Comparison of ENCODE assay signal across 8 cellular contexts in the genomic region with DNA sequence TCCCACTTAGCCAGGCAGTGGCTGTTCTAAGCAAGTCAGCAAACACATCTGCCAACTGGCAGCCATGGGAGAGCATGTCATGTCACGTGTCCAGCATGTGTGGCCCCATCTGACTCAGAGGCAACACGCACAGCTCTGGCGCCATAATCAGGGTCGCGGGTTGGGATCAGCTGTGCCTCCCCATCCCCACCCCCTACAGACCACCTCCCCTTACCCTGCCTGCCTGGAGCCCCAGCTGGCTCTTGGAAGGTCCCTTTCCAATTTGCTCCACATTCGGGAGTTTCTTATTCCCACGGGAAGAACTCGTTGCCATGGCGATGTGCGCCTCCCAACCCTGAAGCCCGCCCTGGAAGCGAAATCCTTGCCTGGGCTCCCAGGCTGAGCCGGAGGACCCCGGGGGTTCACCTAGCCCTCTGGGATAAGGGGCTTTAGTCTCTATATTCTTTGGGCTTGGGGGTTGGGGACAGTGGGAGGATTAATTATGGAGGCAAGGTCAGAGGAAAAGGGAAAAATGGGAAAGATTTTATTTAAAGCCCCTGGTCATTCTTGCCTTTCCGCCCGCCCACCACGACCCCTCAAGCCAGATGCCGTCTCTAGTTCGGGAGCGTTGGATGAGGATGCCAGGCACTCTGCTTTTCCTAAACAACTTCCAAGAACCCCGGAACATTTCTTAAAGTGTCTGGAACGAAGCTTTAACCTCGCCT.
DNase-seq lines count a peak whose midpoint lies in the region; ATAC-seq and TF ChIP-seq lines count a peak whose summit lies in the region.

No MANE protein-coding gene starts in this region.

- peak; percentile 51 to 74 for ATAC-seq in upper lobe of left lung (ENCODE audit: low FRiP score in 2 of 2)
- ATAC-seq in GM18498 (IDR thresholded peaks at IDR 0.05; ENCODE audit: unreplicated experiment): no peak
- ATAC-seq in HG03354 (IDR thresholded peaks at IDR 0.05; ENCODE audit: poor library complexity, severe bottlenecking, unreplicated experiment): no peak

- TF ChIP-seq CTCF in GM12875 (IDR thresholded peaks at IDR 0.05; ENCODE audit: borderline replicate concordance, insufficient read depth, low read depth, low read length) (no peak), upper lobe of left lung (IDR thresholded peaks at IDR 0.05) (no peak)

- DNase-seq in AG08396 (ENCODE audit: low spot score): peak; percentile 86
- DNase-seq in SK-N-MC (ENCODE audit: low read depth, low spot score): no peak
- peak; percentile 46 to 62 for DNase-seq in upper lobe of left lung

- H3K9me3 ChIP-seq in SK-N-MC (ENCODE audit: low read depth, low read length) (no peaks in the 10 kb centered on the region), esophagus (ENCODE audit: control insufficient read depth in 2 of 2, insufficient read depth in 1 of 2, low read depth in 1 of 2, low read length in 1 of 2) (peaks cover 0 to 5% of the 10 kb centered on the region in 2 donors), mononuclear cell (ENCODE audit: low read depth, low read length) (no peaks in the 10 kb centered on the region), upper lobe of left lung (no peaks in the 10 kb centered on the region)

- no peak for TF ChIP-seq POLR2A in upper lobe of left lung (IDR thresholded peaks at IDR 0.05)

- no peaks in the 10 kb centered on the region for H3K27me3 ChIP-seq in esophagus (ENCODE audit: control insufficient read depth in 1 of 2, insufficient read depth in 2 of 2, low read length in 2 of 2)
- H3K27me3 ChIP-seq in mononuclear cell (ENCODE audit: insufficient read depth, low read length): no peaks in the 10 kb centered on the region
- H3K27me3 ChIP-seq in upper lobe of left lung: no peaks in the 10 kb centered on the region

- H3K27ac ChIP-seq in SK-N-MC (no peak overlapping the region), esophagus (ENCODE audit: low read depth in 2 of 2, low read length in 1 of 2) (peak overlapping the region; percentile 65 to 87), upper lobe of left lung (peak overlapping the region; percentile 73 to 89 (median 84))

- H3K9ac ChIP-seq in SK-N-MC (ENCODE audit: insufficient read length): peak overlapping the region; percentile 26

- no peak for TF ChIP-seq EP300 in upper lobe of left lung (IDR thresholded peaks at IDR 0.05)

- H3K36me3 ChIP-seq in SK-N-MC (ENCODE audit: insufficient read depth, low read length) (no peaks in the 10 kb centered on the region), esophagus (ENCODE audit: control insufficient read depth in 2 of 2, insufficient read depth in 2 of 2, low read length in 1 of 2) (no peaks in the 10 kb centered on the region), upper lobe of left lung (no peaks in the 10 kb centered on the region)

- peaks cover 0 to 3% of the 10 kb centered on the region in 2 donors for H3K4me1 ChIP-seq in esophagus (ENCODE audit: control insufficient read depth in 2 of 2, insufficient read depth in 2 of 2, low read length in 1 of 2)
- peaks cover 15% of the 10 kb centered on the region for H3K4me1 ChIP-seq in mononuclear cell (ENCODE audit: insufficient read depth, low read length)
- peaks cover 3 to 25% (median 6%) of the 10 kb centered on the region in 4 donors for H3K4me1 ChIP-seq in upper lobe of left lung

- WGBS in esophagus, 2 donors: 12 to 13% methylated on average over 23 of the region's 23 CpGs
- 28 to 35% methylated on average over 17 to 23 of the region's 23 CpGs for WGBS in upper lobe of left lung, 2 donors

- H3K4me3 ChIP-seq in GM12875 (ENCODE audit: low read depth, low read length): peak overlapping the region; percentile 71
- peak overlapping the region; percentile 73 for H3K4me3 ChIP-seq in SK-N-MC
- H3K4me3 ChIP-seq in esophagus (ENCODE audit: low read depth in 1 of 2, low read length in 2 of 2): peak overlapping the region; percentile 39 to 50
- peak overlapping the region; percentile 48 for H3K4me3 ChIP-seq in mononuclear cell (ENCODE audit: low read length)
- peak overlapping the region; percentile 4 to 74 (median 69) for H3K4me3 ChIP-seq in upper lobe of left lung

Comparison
In these comparisons a context has a peak if more than half of its experiments do, and no peak if none do; other contexts are left out.
1. ATAC-seq: peak in upper lobe of left lung (2 of 2); none in GM18498 (single experiment) and HG03354 (single experiment).
2. Peak in every context shown above with its lines, with median percentiles within 50 percentile points of each other: H3K4me3 ChIP-seq.